ENCODE assay signal across 1 cellular context in the genomic region with DNA sequence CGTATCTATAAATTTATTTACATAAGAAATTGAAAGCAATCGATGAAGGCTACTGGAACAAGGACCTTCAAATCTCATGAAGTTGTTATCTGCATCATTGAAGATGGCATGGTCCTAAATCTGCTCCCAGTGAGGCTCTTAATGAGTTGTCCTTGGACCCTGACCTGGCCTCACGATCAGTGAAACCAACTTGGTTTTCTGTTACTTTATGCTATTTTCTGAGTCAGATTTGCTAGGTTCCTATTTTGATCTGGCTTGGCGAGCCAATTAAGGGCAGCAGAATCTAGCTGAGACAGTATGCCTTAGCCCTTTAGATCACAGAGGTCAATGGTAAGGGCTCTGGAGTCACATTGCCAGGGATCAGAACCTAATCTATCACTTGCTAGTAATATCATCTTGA.
TF ChIP-seq lines count a peak whose summit lies in the region.

No MANE protein-coding gene starts in this region.

TF ChIP-seq in HepG2, 621 proteins besides CTCF, POLR2A, EP300 and RAD21 (continued from another document and continues in another):
- TF ChIP-seq, protein P1, sequence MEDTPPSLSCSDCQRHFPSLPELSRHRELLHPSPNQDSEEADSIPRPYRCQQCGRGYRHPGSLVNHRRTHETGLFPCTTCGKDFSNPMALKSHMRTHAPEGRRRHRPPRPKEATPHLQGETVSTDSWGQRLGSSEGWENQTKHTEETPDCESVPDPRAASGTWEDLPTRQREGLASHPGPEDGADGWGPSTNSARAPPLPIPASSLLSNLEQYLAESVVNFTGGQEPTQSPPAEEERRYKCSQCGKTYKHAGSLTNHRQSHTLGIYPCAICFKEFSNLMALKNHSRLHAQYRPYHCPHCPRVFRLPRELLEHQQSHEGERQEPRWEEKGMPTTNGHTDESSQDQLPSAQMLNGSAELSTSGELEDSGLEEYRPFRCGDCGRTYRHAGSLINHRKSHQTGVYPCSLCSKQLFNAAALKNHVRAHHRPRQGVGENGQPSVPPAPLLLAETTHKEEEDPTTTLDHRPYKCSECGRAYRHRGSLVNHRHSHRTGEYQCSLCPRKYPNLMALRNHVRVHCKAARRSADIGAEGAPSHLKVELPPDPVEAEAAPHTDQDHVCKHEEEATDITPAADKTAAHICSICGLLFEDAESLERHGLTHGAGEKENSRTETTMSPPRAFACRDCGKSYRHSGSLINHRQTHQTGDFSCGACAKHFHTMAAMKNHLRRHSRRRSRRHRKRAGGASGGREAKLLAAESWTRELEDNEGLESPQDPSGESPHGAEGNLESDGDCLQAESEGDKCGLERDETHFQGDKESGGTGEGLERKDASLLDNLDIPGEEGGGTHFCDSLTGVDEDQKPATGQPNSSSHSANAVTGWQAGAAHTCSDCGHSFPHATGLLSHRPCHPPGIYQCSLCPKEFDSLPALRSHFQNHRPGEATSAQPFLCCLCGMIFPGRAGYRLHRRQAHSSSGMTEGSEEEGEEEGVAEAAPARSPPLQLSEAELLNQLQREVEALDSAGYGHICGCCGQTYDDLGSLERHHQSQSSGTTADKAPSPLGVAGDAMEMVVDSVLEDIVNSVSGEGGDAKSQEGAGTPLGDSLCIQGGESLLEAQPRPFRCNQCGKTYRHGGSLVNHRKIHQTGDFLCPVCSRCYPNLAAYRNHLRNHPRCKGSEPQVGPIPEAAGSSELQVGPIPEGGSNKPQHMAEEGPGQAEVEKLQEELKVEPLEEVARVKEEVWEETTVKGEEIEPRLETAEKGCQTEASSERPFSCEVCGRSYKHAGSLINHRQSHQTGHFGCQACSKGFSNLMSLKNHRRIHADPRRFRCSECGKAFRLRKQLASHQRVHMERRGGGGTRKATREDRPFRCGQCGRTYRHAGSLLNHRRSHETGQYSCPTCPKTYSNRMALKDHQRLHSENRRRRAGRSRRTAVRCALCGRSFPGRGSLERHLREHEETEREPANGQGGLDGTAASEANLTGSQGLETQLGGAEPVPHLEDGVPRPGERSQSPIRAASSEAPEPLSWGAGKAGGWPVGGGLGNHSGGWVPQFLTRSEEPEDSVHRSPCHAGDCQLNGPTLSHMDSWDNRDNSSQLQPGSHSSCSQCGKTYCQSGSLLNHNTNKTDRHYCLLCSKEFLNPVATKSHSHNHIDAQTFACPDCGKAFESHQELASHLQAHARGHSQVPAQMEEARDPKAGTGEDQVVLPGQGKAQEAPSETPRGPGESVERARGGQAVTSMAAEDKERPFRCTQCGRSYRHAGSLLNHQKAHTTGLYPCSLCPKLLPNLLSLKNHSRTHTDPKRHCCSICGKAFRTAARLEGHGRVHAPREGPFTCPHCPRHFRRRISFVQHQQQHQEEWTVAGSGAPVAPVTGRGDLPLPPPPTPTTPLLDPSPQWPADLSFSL (CRISPR knock-in tag; IDR thresholded peaks at IDR 0.05) = no peak
- no peak for TF ChIP-seq ZNF274 (CRISPR knock-in tag; IDR thresholded peaks at IDR 0.05)
- no peak for TF ChIP-seq NCOA5 (CRISPR knock-in tag; IDR thresholded peaks at IDR 0.05)
- TF ChIP-seq, protein P2, sequence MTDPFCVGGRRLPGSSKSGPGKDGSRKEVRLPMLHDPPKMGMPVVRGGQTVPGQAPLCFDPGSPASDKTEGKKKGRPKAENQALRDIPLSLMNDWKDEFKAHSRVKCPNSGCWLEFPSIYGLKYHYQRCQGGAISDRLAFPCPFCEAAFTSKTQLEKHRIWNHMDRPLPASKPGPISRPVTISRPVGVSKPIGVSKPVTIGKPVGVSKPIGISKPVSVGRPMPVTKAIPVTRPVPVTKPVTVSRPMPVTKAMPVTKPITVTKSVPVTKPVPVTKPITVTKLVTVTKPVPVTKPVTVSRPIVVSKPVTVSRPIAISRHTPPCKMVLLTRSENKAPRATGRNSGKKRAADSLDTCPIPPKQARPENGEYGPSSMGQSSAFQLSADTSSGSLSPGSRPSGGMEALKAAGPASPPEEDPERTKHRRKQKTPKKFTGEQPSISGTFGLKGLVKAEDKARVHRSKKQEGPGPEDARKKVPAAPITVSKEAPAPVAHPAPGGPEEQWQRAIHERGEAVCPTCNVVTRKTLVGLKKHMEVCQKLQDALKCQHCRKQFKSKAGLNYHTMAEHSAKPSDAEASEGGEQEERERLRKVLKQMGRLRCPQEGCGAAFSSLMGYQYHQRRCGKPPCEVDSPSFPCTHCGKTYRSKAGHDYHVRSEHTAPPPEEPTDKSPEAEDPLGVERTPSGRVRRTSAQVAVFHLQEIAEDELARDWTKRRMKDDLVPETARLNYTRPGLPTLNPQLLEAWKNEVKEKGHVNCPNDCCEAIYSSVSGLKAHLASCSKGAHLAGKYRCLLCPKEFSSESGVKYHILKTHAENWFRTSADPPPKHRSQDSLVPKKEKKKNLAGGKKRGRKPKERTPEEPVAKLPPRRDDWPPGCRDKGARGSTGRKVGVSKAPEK (CRISPR knock-in tag; IDR thresholded peaks at IDR 0.05; ENCODE audit: borderline replicate concordance) = no peak
- TF ChIP-seq, protein P3, sequence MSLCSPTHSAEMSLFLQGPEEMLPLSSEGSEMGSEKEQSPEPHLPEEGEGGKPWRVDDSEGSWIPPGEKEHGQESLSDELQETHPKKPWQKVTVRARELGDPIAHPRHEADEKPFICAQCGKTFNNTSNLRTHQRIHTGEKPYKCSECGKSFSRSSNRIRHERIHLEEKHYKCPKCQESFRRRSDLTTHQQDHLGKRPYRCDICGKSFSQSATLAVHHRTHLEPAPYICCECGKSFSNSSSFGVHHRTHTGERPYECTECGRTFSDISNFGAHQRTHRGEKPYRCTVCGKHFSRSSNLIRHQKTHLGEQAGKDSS (CRISPR knock-in tag; IDR thresholded peaks at IDR 0.05; ENCODE audit: borderline replicate concordance, low read depth) = no peak
- TF ChIP-seq TBX2 (CRISPR knock-in tag; IDR thresholded peaks at IDR 0.05; ENCODE audit: borderline replicate concordance) = no peak
- TF ChIP-seq ZBTB21 (CRISPR knock-in tag; IDR thresholded peaks at IDR 0.05) = no peak
- no peak for TF ChIP-seq RFX3 (CRISPR knock-in tag; IDR thresholded peaks at IDR 0.05)
- TF ChIP-seq, protein P4, sequence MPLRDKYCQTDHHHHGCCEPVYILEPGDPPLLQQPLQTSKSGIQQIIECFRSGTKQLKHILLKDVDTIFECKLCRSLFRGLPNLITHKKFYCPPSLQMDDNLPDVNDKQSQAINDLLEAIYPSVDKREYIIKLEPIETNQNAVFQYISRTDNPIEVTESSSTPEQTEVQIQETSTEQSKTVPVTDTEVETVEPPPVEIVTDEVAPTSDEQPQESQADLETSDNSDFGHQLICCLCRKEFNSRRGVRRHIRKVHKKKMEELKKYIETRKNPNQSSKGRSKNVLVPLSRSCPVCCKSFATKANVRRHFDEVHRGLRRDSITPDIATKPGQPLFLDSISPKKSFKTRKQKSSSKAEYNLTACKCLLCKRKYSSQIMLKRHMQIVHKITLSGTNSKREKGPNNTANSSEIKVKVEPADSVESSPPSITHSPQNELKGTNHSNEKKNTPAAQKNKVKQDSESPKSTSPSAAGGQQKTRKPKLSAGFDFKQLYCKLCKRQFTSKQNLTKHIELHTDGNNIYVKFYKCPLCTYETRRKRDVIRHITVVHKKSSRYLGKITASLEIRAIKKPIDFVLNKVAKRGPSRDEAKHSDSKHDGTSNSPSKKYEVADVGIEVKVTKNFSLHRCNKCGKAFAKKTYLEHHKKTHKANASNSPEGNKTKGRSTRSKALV (CRISPR knock-in tag; IDR thresholded peaks at IDR 0.05) = no peak
- no peak for TF ChIP-seq HMGA1 (CRISPR knock-in tag; conservative IDR thresholded peaks at IDR 0.05)
- TF ChIP-seq ZNF17 (CRISPR knock-in tag; IDR thresholded peaks at IDR 0.05) = no peak
- TF ChIP-seq ZNF232 (CRISPR knock-in tag; IDR thresholded peaks at IDR 0.05; ENCODE audit: borderline replicate concordance) = no peak
- TF ChIP-seq, protein P5, sequence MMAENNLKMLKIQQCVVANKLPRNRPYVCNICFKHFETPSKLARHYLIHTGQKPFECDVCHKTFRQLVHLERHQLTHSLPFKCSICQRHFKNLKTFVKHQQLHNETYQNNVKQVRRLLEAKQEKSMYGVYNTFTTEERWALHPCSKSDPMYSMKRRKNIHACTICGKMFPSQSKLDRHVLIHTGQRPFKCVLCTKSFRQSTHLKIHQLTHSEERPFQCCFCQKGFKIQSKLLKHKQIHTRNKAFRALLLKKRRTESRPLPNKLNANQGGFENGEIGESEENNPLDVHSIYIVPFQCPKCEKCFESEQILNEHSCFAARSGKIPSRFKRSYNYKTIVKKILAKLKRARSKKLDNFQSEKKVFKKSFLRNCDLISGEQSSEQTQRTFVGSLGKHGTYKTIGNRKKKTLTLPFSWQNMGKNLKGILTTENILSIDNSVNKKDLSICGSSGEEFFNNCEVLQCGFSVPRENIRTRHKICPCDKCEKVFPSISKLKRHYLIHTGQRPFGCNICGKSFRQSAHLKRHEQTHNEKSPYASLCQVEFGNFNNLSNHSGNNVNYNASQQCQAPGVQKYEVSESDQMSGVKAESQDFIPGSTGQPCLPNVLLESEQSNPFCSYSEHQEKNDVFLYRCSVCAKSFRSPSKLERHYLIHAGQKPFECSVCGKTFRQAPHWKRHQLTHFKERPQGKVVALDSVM (CRISPR knock-in tag; IDR thresholded peaks at IDR 0.05) = no peak
- no peak for TF ChIP-seq SNRNP70 (IDR thresholded peaks at IDR 0.05; ENCODE audit: low read depth, low read length)
- TF ChIP-seq, protein P6, sequence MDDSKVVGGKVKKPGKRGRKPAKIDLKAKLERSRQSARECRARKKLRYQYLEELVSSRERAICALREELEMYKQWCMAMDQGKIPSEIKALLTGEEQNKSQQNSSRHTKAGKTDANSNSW (CRISPR knock-in tag; IDR thresholded peaks at IDR 0.05; ENCODE audit: borderline replicate concordance) = no peak
- 0 out of 2 replicates have a peak, but pooled peaks have one; percentile 50 for TF ChIP-seq ZNF878 (CRISPR knock-in tag; IDR thresholded peaks at IDR 0.05)
- TF ChIP-seq, protein P7, sequence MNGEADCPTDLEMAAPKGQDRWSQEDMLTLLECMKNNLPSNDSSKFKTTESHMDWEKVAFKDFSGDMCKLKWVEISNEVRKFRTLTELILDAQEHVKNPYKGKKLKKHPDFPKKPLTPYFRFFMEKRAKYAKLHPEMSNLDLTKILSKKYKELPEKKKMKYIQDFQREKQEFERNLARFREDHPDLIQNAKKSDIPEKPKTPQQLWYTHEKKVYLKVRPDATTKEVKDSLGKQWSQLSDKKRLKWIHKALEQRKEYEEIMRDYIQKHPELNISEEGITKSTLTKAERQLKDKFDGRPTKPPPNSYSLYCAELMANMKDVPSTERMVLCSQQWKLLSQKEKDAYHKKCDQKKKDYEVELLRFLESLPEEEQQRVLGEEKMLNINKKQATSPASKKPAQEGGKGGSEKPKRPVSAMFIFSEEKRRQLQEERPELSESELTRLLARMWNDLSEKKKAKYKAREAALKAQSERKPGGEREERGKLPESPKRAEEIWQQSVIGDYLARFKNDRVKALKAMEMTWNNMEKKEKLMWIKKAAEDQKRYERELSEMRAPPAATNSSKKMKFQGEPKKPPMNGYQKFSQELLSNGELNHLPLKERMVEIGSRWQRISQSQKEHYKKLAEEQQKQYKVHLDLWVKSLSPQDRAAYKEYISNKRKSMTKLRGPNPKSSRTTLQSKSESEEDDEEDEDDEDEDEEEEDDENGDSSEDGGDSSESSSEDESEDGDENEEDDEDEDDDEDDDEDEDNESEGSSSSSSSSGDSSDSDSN (CRISPR knock-in tag; IDR thresholded peaks at IDR 0.05) = no peak
- no peak for TF ChIP-seq ASH2L (IDR thresholded peaks at IDR 0.05; ENCODE audit: insufficient read length, low read depth, low read length)
- TF ChIP-seq SOX5 (CRISPR knock-in tag; IDR thresholded peaks at IDR 0.05; ENCODE audit: borderline replicate concordance) = no peak
- TF ChIP-seq ZC3H13 (CRISPR knock-in tag; IDR thresholded peaks at IDR 0.05) = no peak
- no peak for TF ChIP-seq ZFP82 (CRISPR knock-in tag; IDR thresholded peaks at IDR 0.05; ENCODE audit: borderline replicate concordance)
- TF ChIP-seq MTF1 (CRISPR knock-in tag; IDR thresholded peaks at IDR 0.05) = no peak
- no peak for TF ChIP-seq HDAC1 (CRISPR knock-in tag; IDR thresholded peaks at IDR 0.05)
- TF ChIP-seq ZNF205 (CRISPR knock-in tag; IDR thresholded peaks at IDR 0.05) = no peak
- no peak for TF ChIP-seq ZNF616 (CRISPR knock-in tag; IDR thresholded peaks at IDR 0.05; ENCODE audit: low read depth)
- no peak for TF ChIP-seq MIER2 (CRISPR knock-in tag; IDR thresholded peaks at IDR 0.05)
- TF ChIP-seq PITX1 (CRISPR knock-in tag; IDR thresholded peaks at IDR 0.05) = no peak
- no peak for TF ChIP-seq FOXC1 (CRISPR knock-in tag; IDR thresholded peaks at IDR 0.05; ENCODE audit: borderline replicate concordance)
- 0 out of 2 replicates have a peak, but pooled peaks have one; percentile 23 for TF ChIP-seq ZNF441 (CRISPR knock-in tag; IDR thresholded peaks at IDR 0.05; ENCODE audit: borderline replicate concordance)
- TF ChIP-seq ZNF367 (CRISPR knock-in tag; IDR thresholded peaks at IDR 0.05; ENCODE audit: borderline replicate concordance) = no peak
- peak; percentile 59 for TF ChIP-seq ZNF331 (CRISPR knock-in tag; IDR thresholded peaks at IDR 0.05)
- 0 out of 2 replicates have a peak, but pooled peaks have one; percentile 29 for TF ChIP-seq MIXL1 (CRISPR knock-in tag; IDR thresholded peaks at IDR 0.05)
- no peak for TF ChIP-seq TGIF2 (CRISPR knock-in tag; IDR thresholded peaks at IDR 0.05)
- TF ChIP-seq, protein P8, sequence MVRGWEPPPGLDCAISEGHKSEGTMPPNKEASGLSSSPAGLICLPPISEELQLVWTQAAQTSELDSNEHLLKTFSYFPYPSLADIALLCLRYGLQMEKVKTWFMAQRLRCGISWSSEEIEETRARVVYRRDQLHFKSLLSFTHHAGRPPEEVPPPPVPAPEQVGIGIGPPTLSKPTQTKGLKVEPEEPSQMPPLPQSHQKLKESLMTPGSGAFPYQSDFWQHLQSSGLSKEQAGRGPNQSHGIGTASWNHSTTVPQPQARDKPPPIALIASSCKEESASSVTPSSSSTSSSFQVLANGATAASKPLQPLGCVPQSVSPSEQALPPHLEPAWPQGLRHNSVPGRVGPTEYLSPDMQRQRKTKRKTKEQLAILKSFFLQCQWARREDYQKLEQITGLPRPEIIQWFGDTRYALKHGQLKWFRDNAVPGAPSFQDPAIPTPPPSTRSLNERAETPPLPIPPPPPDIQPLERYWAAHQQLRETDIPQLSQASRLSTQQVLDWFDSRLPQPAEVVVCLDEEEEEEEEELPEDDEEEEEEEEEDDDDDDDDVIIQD (CRISPR knock-in tag; IDR thresholded peaks at IDR 0.05; ENCODE audit: low read depth) = peak; percentile 71
- TF ChIP-seq, protein P9, sequence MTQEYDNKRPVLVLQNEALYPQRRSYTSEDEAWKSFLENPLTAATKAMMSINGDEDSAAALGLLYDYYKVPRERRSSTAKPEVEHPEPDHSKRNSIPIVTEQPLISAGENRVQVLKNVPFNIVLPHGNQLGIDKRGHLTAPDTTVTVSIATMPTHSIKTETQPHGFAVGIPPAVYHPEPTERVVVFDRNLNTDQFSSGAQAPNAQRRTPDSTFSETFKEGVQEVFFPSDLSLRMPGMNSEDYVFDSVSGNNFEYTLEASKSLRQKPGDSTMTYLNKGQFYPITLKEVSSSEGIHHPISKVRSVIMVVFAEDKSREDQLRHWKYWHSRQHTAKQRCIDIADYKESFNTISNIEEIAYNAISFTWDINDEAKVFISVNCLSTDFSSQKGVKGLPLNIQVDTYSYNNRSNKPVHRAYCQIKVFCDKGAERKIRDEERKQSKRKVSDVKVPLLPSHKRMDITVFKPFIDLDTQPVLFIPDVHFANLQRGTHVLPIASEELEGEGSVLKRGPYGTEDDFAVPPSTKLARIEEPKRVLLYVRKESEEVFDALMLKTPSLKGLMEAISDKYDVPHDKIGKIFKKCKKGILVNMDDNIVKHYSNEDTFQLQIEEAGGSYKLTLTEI (CRISPR knock-in tag; conservative IDR thresholded peaks at IDR 0.05) = no peak
- no peak for TF ChIP-seq ZNF253 (CRISPR knock-in tag; IDR thresholded peaks at IDR 0.05; ENCODE audit: borderline replicate concordance)
- no peak for TF ChIP-seq SMC3 (IDR thresholded peaks at IDR 0.05; ENCODE audit: low read length)
- TF ChIP-seq ZNF577 (CRISPR knock-in tag; IDR thresholded peaks at IDR 0.05; ENCODE audit: borderline replicate concordance, low read depth) = no peak
